1 cellular context compared by ENCODE assay signal in the genomic region with DNA sequence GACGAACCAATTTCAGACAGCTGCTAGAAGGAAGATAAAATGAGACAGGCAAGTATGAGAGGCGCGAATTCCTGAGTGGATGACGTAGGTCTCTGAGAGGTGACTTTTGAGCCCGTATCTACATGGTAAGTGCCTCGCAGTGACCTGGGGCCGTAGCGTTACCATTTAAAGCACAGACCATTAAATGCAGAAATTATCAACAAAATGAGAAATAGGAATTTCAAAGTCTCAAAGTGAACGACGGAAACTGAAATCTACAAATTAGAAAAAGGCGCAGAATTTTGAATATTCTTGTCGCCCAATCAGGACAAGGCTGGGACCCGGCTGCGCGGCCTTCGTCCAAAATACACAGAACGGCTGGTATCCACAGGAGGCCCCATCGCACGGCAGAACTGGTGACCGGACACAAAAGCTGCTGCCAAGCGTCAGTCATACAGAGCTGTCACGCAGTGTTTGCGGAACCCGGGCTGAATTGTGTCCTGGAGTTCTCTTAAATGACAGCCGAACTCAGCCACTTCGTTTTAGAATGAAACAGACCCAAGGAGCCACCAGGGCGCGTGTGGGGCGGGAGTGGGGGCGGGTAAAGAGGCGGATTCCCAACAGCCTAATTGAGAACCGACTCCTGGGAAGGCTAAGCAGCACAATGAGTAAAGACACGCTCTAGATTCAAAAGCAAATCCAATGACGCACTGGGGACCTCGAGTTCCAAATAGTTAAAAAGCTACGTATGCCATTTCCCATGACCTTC.
TF ChIP-seq lines count a peak whose summit lies in the region.

No MANE protein-coding gene starts in this region.

TF ChIP-seq in K562, 482 proteins besides CTCF, POLR2A, EP300 and RAD21 (continued from another document and continues in another):
- TF ChIP-seq, protein P1, sequence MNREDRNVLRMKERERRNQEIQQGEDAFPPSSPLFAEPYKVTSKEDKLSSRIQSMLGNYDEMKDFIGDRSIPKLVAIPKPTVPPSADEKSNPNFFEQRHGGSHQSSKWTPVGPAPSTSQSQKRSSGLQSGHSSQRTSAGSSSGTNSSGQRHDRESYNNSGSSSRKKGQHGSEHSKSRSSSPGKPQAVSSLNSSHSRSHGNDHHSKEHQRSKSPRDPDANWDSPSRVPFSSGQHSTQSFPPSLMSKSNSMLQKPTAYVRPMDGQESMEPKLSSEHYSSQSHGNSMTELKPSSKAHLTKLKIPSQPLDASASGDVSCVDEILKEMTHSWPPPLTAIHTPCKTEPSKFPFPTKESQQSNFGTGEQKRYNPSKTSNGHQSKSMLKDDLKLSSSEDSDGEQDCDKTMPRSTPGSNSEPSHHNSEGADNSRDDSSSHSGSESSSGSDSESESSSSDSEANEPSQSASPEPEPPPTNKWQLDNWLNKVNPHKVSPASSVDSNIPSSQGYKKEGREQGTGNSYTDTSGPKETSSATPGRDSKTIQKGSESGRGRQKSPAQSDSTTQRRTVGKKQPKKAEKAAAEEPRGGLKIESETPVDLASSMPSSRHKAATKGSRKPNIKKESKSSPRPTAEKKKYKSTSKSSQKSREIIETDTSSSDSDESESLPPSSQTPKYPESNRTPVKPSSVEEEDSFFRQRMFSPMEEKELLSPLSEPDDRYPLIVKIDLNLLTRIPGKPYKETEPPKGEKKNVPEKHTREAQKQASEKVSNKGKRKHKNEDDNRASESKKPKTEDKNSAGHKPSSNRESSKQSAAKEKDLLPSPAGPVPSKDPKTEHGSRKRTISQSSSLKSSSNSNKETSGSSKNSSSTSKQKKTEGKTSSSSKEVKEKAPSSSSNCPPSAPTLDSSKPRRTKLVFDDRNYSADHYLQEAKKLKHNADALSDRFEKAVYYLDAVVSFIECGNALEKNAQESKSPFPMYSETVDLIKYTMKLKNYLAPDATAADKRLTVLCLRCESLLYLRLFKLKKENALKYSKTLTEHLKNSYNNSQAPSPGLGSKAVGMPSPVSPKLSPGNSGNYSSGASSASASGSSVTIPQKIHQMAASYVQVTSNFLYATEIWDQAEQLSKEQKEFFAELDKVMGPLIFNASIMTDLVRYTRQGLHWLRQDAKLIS (CRISPR knock-in tag; IDR thresholded peaks at IDR 0.05): peak; percentile 96
- TF ChIP-seq ZNF232 (CRISPR knock-in tag; IDR thresholded peaks at IDR 0.05): no peak
- TF ChIP-seq XRCC3 (IDR thresholded peaks at IDR 0.05): no peak
- TF ChIP-seq, protein P2, sequence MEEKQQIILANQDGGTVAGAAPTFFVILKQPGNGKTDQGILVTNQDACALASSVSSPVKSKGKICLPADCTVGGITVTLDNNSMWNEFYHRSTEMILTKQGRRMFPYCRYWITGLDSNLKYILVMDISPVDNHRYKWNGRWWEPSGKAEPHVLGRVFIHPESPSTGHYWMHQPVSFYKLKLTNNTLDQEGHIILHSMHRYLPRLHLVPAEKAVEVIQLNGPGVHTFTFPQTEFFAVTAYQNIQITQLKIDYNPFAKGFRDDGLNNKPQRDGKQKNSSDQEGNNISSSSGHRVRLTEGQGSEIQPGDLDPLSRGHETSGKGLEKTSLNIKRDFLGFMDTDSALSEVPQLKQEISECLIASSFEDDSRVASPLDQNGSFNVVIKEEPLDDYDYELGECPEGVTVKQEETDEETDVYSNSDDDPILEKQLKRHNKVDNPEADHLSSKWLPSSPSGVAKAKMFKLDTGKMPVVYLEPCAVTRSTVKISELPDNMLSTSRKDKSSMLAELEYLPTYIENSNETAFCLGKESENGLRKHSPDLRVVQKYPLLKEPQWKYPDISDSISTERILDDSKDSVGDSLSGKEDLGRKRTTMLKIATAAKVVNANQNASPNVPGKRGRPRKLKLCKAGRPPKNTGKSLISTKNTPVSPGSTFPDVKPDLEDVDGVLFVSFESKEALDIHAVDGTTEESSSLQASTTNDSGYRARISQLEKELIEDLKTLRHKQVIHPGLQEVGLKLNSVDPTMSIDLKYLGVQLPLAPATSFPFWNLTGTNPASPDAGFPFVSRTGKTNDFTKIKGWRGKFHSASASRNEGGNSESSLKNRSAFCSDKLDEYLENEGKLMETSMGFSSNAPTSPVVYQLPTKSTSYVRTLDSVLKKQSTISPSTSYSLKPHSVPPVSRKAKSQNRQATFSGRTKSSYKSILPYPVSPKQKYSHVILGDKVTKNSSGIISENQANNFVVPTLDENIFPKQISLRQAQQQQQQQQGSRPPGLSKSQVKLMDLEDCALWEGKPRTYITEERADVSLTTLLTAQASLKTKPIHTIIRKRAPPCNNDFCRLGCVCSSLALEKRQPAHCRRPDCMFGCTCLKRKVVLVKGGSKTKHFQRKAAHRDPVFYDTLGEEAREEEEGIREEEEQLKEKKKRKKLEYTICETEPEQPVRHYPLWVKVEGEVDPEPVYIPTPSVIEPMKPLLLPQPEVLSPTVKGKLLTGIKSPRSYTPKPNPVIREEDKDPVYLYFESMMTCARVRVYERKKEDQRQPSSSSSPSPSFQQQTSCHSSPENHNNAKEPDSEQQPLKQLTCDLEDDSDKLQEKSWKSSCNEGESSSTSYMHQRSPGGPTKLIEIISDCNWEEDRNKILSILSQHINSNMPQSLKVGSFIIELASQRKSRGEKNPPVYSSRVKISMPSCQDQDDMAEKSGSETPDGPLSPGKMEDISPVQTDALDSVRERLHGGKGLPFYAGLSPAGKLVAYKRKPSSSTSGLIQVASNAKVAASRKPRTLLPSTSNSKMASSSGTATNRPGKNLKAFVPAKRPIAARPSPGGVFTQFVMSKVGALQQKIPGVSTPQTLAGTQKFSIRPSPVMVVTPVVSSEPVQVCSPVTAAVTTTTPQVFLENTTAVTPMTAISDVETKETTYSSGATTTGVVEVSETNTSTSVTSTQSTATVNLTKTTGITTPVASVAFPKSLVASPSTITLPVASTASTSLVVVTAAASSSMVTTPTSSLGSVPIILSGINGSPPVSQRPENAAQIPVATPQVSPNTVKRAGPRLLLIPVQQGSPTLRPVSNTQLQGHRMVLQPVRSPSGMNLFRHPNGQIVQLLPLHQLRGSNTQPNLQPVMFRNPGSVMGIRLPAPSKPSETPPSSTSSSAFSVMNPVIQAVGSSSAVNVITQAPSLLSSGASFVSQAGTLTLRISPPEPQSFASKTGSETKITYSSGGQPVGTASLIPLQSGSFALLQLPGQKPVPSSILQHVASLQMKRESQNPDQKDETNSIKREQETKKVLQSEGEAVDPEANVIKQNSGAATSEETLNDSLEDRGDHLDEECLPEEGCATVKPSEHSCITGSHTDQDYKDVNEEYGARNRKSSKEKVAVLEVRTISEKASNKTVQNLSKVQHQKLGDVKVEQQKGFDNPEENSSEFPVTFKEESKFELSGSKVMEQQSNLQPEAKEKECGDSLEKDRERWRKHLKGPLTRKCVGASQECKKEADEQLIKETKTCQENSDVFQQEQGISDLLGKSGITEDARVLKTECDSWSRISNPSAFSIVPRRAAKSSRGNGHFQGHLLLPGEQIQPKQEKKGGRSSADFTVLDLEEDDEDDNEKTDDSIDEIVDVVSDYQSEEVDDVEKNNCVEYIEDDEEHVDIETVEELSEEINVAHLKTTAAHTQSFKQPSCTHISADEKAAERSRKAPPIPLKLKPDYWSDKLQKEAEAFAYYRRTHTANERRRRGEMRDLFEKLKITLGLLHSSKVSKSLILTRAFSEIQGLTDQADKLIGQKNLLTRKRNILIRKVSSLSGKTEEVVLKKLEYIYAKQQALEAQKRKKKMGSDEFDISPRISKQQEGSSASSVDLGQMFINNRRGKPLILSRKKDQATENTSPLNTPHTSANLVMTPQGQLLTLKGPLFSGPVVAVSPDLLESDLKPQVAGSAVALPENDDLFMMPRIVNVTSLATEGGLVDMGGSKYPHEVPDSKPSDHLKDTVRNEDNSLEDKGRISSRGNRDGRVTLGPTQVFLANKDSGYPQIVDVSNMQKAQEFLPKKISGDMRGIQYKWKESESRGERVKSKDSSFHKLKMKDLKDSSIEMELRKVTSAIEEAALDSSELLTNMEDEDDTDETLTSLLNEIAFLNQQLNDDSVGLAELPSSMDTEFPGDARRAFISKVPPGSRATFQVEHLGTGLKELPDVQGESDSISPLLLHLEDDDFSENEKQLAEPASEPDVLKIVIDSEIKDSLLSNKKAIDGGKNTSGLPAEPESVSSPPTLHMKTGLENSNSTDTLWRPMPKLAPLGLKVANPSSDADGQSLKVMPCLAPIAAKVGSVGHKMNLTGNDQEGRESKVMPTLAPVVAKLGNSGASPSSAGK (IDR thresholded peaks at IDR 0.05): no peak
- TF ChIP-seq, protein P3, sequence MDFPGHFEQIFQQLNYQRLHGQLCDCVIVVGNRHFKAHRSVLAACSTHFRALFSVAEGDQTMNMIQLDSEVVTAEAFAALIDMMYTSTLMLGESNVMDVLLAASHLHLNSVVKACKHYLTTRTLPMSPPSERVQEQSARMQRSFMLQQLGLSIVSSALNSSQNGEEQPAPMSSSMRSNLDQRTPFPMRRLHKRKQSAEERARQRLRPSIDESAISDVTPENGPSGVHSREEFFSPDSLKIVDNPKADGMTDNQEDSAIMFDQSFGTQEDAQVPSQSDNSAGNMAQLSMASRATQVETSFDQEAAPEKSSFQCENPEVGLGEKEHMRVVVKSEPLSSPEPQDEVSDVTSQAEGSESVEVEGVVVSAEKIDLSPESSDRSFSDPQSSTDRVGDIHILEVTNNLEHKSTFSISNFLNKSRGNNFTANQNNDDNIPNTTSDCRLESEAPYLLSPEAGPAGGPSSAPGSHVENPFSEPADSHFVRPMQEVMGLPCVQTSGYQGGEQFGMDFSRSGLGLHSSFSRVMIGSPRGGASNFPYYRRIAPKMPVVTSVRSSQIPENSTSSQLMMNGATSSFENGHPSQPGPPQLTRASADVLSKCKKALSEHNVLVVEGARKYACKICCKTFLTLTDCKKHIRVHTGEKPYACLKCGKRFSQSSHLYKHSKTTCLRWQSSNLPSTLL (IDR thresholded peaks at IDR 0.05): no peak; the same call in 1 of the 2 replicates
- TF ChIP-seq, protein P4, sequence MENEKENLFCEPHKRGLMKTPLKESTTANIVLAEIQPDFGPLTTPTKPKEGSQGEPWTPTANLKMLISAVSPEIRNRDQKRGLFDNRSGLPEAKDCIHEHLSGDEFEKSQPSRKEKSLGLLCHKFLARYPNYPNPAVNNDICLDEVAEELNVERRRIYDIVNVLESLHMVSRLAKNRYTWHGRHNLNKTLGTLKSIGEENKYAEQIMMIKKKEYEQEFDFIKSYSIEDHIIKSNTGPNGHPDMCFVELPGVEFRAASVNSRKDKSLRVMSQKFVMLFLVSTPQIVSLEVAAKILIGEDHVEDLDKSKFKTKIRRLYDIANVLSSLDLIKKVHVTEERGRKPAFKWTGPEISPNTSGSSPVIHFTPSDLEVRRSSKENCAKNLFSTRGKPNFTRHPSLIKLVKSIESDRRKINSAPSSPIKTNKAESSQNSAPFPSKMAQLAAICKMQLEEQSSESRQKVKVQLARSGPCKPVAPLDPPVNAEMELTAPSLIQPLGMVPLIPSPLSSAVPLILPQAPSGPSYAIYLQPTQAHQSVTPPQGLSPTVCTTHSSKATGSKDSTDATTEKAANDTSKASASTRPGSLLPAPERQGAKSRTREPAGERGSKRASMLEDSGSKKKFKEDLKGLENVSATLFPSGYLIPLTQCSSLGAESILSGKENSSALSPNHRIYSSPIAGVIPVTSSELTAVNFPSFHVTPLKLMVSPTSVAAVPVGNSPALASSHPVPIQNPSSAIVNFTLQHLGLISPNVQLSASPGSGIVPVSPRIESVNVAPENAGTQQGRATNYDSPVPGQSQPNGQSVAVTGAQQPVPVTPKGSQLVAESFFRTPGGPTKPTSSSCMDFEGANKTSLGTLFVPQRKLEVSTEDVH (IDR thresholded peaks at IDR 0.05; ENCODE audit: low read depth, partially characterized antibody): no peak
- TF ChIP-seq SPI1 (IDR thresholded peaks at IDR 0.05; ENCODE audit: borderline replicate concordance, low read depth, low read length): no peak
- TF ChIP-seq, protein P5, sequence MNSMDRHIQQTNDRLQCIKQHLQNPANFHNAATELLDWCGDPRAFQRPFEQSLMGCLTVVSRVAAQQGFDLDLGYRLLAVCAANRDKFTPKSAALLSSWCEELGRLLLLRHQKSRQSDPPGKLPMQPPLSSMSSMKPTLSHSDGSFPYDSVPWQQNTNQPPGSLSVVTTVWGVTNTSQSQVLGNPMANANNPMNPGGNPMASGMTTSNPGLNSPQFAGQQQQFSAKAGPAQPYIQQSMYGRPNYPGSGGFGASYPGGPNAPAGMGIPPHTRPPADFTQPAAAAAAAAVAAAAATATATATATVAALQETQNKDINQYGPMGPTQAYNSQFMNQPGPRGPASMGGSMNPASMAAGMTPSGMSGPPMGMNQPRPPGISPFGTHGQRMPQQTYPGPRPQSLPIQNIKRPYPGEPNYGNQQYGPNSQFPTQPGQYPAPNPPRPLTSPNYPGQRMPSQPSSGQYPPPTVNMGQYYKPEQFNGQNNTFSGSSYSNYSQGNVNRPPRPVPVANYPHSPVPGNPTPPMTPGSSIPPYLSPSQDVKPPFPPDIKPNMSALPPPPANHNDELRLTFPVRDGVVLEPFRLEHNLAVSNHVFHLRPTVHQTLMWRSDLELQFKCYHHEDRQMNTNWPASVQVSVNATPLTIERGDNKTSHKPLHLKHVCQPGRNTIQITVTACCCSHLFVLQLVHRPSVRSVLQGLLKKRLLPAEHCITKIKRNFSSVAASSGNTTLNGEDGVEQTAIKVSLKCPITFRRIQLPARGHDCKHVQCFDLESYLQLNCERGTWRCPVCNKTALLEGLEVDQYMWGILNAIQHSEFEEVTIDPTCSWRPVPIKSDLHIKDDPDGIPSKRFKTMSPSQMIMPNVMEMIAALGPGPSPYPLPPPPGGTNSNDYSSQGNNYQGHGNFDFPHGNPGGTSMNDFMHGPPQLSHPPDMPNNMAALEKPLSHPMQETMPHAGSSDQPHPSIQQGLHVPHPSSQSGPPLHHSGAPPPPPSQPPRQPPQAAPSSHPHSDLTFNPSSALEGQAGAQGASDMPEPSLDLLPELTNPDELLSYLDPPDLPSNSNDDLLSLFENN (IDR thresholded peaks at IDR 0.05; ENCODE audit: low read depth in 2 of 2, low read length in 2 of 2): no peak; a peak in 1 of 4 replicates
- no peak for TF ChIP-seq ZNF584 (CRISPR knock-in tag; IDR thresholded peaks at IDR 0.05; ENCODE audit: low read depth)
- no peak for TF ChIP-seq ZNF274 (IDR thresholded peaks at IDR 0.05; ENCODE audit: borderline replicate concordance, low read depth, low read length)
- peak; percentile 99 for TF ChIP-seq ZC3H4 (CRISPR knock-in tag; IDR thresholded peaks at IDR 0.05; ENCODE audit: borderline replicate concordance)
- TF ChIP-seq GABPA (tag; conservative IDR thresholded peaks at IDR 0.05; ENCODE audit: low read depth): no peak
- no peak for TF ChIP-seq LARP7 (IDR thresholded peaks at IDR 0.05)
- TF ChIP-seq NCOR1 (IDR thresholded peaks at IDR 0.05): peak; percentile 53
- no peak for TF ChIP-seq ZNF668 (CRISPR knock-in tag; IDR thresholded peaks at IDR 0.05)
- peak; percentile 86; the same call in 1 of the 2 replicates for TF ChIP-seq PTBP1 (IDR thresholded peaks at IDR 0.05; ENCODE audit: low read depth, low read length)
- TF ChIP-seq ZC3H8 (IDR thresholded peaks at IDR 0.05): no peak
- TF ChIP-seq, protein P6, sequence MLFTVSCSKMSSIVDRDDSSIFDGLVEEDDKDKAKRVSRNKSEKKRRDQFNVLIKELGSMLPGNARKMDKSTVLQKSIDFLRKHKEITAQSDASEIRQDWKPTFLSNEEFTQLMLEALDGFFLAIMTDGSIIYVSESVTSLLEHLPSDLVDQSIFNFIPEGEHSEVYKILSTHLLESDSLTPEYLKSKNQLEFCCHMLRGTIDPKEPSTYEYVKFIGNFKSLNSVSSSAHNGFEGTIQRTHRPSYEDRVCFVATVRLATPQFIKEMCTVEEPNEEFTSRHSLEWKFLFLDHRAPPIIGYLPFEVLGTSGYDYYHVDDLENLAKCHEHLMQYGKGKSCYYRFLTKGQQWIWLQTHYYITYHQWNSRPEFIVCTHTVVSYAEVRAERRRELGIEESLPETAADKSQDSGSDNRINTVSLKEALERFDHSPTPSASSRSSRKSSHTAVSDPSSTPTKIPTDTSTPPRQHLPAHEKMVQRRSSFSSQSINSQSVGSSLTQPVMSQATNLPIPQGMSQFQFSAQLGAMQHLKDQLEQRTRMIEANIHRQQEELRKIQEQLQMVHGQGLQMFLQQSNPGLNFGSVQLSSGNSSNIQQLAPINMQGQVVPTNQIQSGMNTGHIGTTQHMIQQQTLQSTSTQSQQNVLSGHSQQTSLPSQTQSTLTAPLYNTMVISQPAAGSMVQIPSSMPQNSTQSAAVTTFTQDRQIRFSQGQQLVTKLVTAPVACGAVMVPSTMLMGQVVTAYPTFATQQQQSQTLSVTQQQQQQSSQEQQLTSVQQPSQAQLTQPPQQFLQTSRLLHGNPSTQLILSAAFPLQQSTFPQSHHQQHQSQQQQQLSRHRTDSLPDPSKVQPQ (CRISPR knock-in tag; IDR thresholded peaks at IDR 0.05; ENCODE audit: borderline replicate concordance): no peak
- TF ChIP-seq ZNF324 (CRISPR knock-in tag; IDR thresholded peaks at IDR 0.05): no peak
